3 cellular contexts compared by ENCODE assay signal in the genomic region with DNA sequence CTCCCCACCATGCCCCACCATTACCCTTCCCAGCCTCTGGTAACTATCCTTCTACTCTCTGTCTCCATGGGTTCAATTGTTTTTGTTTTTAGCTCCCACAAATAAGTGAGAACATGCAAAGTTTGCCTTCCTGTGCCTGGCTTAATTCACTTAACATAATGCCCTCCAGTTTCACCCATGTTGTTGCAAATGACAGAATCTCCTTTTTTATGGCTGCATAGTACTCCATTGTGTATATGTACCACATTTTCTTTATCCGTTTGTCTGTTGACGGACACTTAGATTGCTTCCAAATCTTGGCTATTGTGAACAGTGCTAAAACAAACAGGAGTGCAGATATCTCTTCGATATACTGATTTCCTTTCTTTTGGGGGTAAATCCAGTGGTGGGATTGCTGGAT.
TF ChIP-seq lines count a peak whose summit lies in the region.

No MANE protein-coding gene starts in this region.

TF ChIP-seq in HEK293, 187 proteins besides CTCF, POLR2A, EP300 and RAD21:
- TF ChIP-seq, protein P1, sequence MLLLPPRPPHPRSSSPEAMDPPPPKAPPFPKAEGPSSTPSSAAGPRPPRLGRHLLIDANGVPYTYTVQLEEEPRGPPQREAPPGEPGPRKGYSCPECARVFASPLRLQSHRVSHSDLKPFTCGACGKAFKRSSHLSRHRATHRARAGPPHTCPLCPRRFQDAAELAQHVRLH (tag by site-specific recombination; IDR thresholded peaks at IDR 0.05): peak; percentile 78
- peak; percentile 98 for TF ChIP-seq ZNF146 (tag by site-specific recombination; IDR thresholded peaks at IDR 0.05)

TF ChIP-seq in WTC11, 78 proteins besides CTCF, POLR2A, EP300 and RAD21:
- 0 out of 2 replicates have a peak, but pooled peaks have one; percentile 49 for TF ChIP-seq GTF2I (CRISPR knock-in tag; conservative IDR thresholded peaks at IDR 0.05)

TF ChIP-seq in K562, 482 proteins besides CTCF, POLR2A, EP300 and RAD21:
- TF ChIP-seq ADNP (tag; IDR thresholded peaks at IDR 0.05) (0 out of 2 replicates have a peak, but pooled peaks have one; percentile 29), CHD4 (IDR thresholded peaks at IDR 0.05; ENCODE audit: insufficient read depth, insufficient replicate concordance, low read depth, low read length, poor library complexity, severe bottlenecking) (peak; percentile 42), BCOR (IDR thresholded peaks at IDR 0.05) (peak; percentile 64; the same call in 1 of the 2 replicates), RBM25 (IDR thresholded peaks at IDR 0.05; ENCODE audit: low read depth, low read length, severe bottlenecking) (peak; percentile 88), ZNF146 (CRISPR knock-in tag; IDR thresholded peaks at IDR 0.05; ENCODE audit: unreplicated experiment) (peak; percentile 95), KDM1A (IDR thresholded peaks at IDR 0.05) (peak; percentile 24 to 63; a peak in 2 of 4 replicates)
